Comparison of ENCODE assay signal across 4 cellular contexts in genomic region chr5:135731034-135731433, GRCh38.
DNase-seq lines count a peak whose midpoint lies in the region; TF ChIP-seq lines count a peak whose summit lies in the region.
"Not testable (repeated sequence)": the region's sequence is repeated elsewhere in the genome, so short reads cannot be mapped to it uniquely, and the experiment has no call there.

No MANE protein-coding gene starts in this region.

- not testable (repeated sequence) for H3K9me3 ChIP-seq in H9 (ENCODE audit: control insufficient read depth, low read depth, low read length); HUES6 (ENCODE audit: control insufficient read depth, insufficient read depth, low read depth, low read length); endodermal cell (ENCODE audit: control insufficient read depth, low read length)

- not testable (repeated sequence) for H3K27ac Mint-ChIP-seq in H9, endodermal cell

- not testable (repeated sequence) for H2BK5ac ChIP-seq in H9 (ENCODE audit: insufficient read length, low read length); mesendoderm (ENCODE audit: low read length)

- not testable (repeated sequence) for H4K20me1 ChIP-seq in H9 (ENCODE audit: control insufficient read depth, insufficient read depth, insufficient read length)

- H3K4ac ChIP-seq in H9 (ENCODE audit: low read depth, low read length) = not testable (repeated sequence)
- H3K4ac ChIP-seq in mesendoderm (ENCODE audit: low read depth, low read length) = peak overlapping the region; percentile 87

- H3K4me3 Mint-ChIP-seq in H9, endodermal cell: not testable (repeated sequence)

- not testable (repeated sequence) for H3K23me2 ChIP-seq in H9 (ENCODE audit: insufficient read length, low read depth, low read length, poor library complexity, severe bottlenecking)

- not testable (repeated sequence) for H3K23ac ChIP-seq in H9 (ENCODE audit: insufficient read length, low read depth, low read length); mesendoderm (ENCODE audit: low read length)

- H3K9me3 Mint-ChIP-seq in H9, endodermal cell: not testable (repeated sequence)

- not testable (repeated sequence) for H3K4me3 ChIP-seq in HUES6 (ENCODE audit: low read depth, low read length); endodermal cell (ENCODE audit: low read length); mesendoderm (ENCODE audit: low read length)

- H3K27me3 ChIP-seq in H9 (ENCODE audit: insufficient read depth, low read length); HUES6 (ENCODE audit: control insufficient read depth, insufficient read depth, low read length); endodermal cell (ENCODE audit: control insufficient read depth, insufficient read depth, low read length, poor library complexity, severe bottlenecking); mesendoderm (ENCODE audit: insufficient read depth, low read length, poor library complexity): not testable (repeated sequence)

- H3K4me1 Mint-ChIP-seq in H9 (peaks cover 10 to 11% of the 10 kb centered on the region in 2 experiments), endodermal cell (peaks cover 20% of the 10 kb centered on the region)

- not testable (repeated sequence) for H4K5ac ChIP-seq in H9 (ENCODE audit: insufficient read length, low read depth, low read length); mesendoderm (ENCODE audit: low read length)

- not testable (repeated sequence) for TF ChIP-seq CTCF in H9 (conservative IDR thresholded peaks at IDR 0.05); endodermal cell (conservative IDR thresholded peaks at IDR 0.05)

- not testable (repeated sequence) for H3K4me2 ChIP-seq in H9 (ENCODE audit: insufficient read depth, insufficient read length, low read length); mesendoderm (ENCODE audit: low read length)

- WGBS in H9 (ENCODE audit: extremely low coverage, insufficient read length, low lambda C conversion rate) = no CpG with 5 or more reads among the region's 1 CpG
- WGBS in endodermal cell (ENCODE audit: insufficient coverage in 1 of 2, insufficient read length in 1 of 2), 2 experiments = 92% methylated on average over 1 of the region's 1 CpG; no CpG with 5 or more reads in 1 of the 2 experiments
- no CpG with 5 or more reads among the region's 1 CpG for WGBS in mesendoderm (ENCODE audit: extremely low coverage, insufficient coverage, low lambda C conversion rate)

- DNase-seq in H9 = peak; percentile 8
- peak; percentile 61 for DNase-seq in endodermal cell
- DNase-seq in mesendoderm = peak; percentile 76

- not testable (repeated sequence) for H2AFZ ChIP-seq in H9 (ENCODE audit: low read length)

- H4K8ac ChIP-seq in H9 (replicated peaks; ENCODE audit: insufficient read length, low read depth, low read length); mesendoderm (ENCODE audit: low read depth, low read length): not testable (repeated sequence)

- H3K9ac ChIP-seq in H9 (ENCODE audit: extremely low read depth, insufficient read length, low read length); endodermal cell (ENCODE audit: extremely low read depth, low read length, poor library complexity, severe bottlenecking); mesendoderm (ENCODE audit: low read length): not testable (repeated sequence)
- peak overlapping the region; percentile 9 for H3K9ac ChIP-seq in HUES6 (ENCODE audit: low read length)

- not testable (repeated sequence) for H3K79me2 ChIP-seq in H9 (ENCODE audit: insufficient read depth, low read length)
- peaks cover 16% of the 10 kb centered on the region for H3K79me2 ChIP-seq in mesendoderm (ENCODE audit: control insufficient read depth, insufficient read depth, low read length)

- not testable (repeated sequence) for H3K36me3 ChIP-seq in HUES6 (ENCODE audit: control insufficient read depth, insufficient read depth, low read length); endodermal cell (ENCODE audit: control insufficient read depth, insufficient read depth, low read length); mesendoderm (ENCODE audit: control insufficient read depth, insufficient read depth, low read length)

- not testable (repeated sequence) for H2BK20ac ChIP-seq in H9 (ENCODE audit: low read depth, low read length, poor library complexity, severe bottlenecking)

- H3K4me1 ChIP-seq in H9 (ENCODE audit: insufficient read depth, low read length); endodermal cell (ENCODE audit: control insufficient read depth, insufficient read depth, low read length); mesendoderm (ENCODE audit: control insufficient read depth, low read depth, low read length): not testable (repeated sequence)
- H3K4me1 ChIP-seq in HUES6 (ENCODE audit: control insufficient read depth, insufficient read depth, low read length) = peaks cover 23% of the 10 kb centered on the region

- H3T11ph ChIP-seq in H9 (ENCODE audit: low read length) = not testable (repeated sequence)

- H3K27me3 Mint-ChIP-seq in H9 (ENCODE audit: low read depth); endodermal cell (ENCODE audit: insufficient read depth): not testable (repeated sequence)

- not testable (repeated sequence) for H3K27ac ChIP-seq in H9 (ENCODE audit: insufficient read length, low read depth, low read length); HUES6 (ENCODE audit: low read depth, low read length); endodermal cell (ENCODE audit: low read depth, low read length)
- peak overlapping the region; percentile 76 for H3K27ac ChIP-seq in mesendoderm (ENCODE audit: low read depth, low read length)

- not testable (repeated sequence) for H3K18ac ChIP-seq in H9 (ENCODE audit: insufficient read length, low read depth, low read length); mesendoderm (ENCODE audit: low read length)

- H3K56ac ChIP-seq in H9 (ENCODE audit: insufficient read length, low read depth, low read length) = not testable (repeated sequence)
- H3K56ac ChIP-seq in mesendoderm (ENCODE audit: low read length) = peak overlapping the region; percentile 67

- not testable (repeated sequence) for H2AK5ac ChIP-seq in H9 (ENCODE audit: insufficient read length, low read length); mesendoderm (ENCODE audit: low read length)

- H2BK15ac ChIP-seq in H9 (ENCODE audit: low read depth, low read length); mesendoderm (replicated peaks; ENCODE audit: low read depth): not testable (repeated sequence)

- H2BK12ac ChIP-seq in H9 (ENCODE audit: insufficient read length, low read depth, low read length) = not testable (repeated sequence)

- not testable (repeated sequence) for H4K91ac ChIP-seq in H9 (ENCODE audit: insufficient read length, low read depth, low read length)

- H3K14ac ChIP-seq in H9 (ENCODE audit: insufficient read depth, low read length) = not testable (repeated sequence)

- H2BK120ac ChIP-seq in H9 (ENCODE audit: low read depth, low read length, poor library complexity, severe bottlenecking); mesendoderm (ENCODE audit: low read depth, low read length): not testable (repeated sequence)

- not testable (repeated sequence) for H3K36me3 Mint-ChIP-seq in H9 (ENCODE audit: insufficient read depth in 1 of 3, low read depth in 3 of 3); endodermal cell (ENCODE audit: low read depth)

- H3K79me1 ChIP-seq in H9 (ENCODE audit: insufficient read depth, low read depth, low read length, poor library complexity, severe bottlenecking); mesendoderm (ENCODE audit: low read length): not testable (repeated sequence)

Comparison
In these comparisons a context has a peak if more than half of its experiments do, and no peak if none do; other contexts are left out.
1. DNase-seq: peak in every context shown above with its lines; median percentile 76 in mesendoderm; 61 in endodermal cell; 8 in H9.